Comparison of ENCODE assay signal across 8 cellular contexts in the genomic region with DNA sequence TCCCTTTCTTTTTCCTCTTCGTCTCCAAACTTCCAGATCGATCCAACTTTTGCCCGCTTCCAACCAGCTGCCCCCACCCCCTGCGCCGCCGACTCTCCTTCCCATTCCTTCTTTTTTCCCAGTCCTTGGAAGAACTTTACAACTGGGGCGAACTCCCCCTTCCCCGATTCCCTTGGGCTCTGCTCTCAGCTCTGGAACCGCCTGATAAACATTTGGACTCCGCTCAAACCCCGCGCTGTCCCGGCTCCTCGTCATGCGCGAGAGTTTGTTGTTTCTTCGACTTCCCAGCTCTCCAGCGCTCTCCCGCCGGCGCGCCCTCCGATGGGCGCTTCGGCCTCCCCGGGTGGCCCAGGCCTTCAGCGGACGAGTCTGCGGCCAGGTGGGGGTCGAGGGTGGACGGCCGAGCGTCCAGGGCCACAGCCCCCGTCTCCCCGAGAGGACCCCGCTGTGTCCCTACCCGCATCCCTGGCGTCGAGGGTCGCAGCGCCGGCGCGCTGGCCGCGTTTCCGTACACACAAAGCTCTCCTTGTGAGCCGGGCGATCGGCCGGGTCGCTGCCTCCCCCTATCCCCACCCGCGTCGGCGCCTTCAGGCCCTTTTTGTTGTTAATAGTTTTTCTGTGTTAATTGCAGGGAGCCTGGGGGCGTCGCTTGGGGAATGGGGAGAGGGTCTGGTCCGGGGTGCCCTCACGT. TPM values are rescaled to one million over a fixed set of nuclear protein-coding genes. Genes with fewer than 3 reads are reported as not detected.
DNase-seq lines count a peak whose midpoint lies in the region; ATAC-seq, FAIRE-seq and TF ChIP-seq lines count a peak whose summit lies in the region.

No MANE protein-coding gene starts in this region.

- no peaks in the 10 kb centered on the region for H3K27me3 ChIP-seq in BJ (ENCODE audit: control insufficient read depth, insufficient read depth, low read length)
- H3K27me3 ChIP-seq in K562 (ENCODE audit: control insufficient read depth in 2 of 2, insufficient read depth in 2 of 2, low read length in 2 of 2), result no peaks in the 10 kb centered on the region

- H3K4me3 ChIP-seq in BJ (ENCODE audit: low read depth, low read length) (peak overlapping the region; percentile 83), K562 (no peak overlapping the region)

- 88% methylated on average over 24 of the region's 60 CpGs for WGBS in K562 (ENCODE audit: insufficient coverage, low coverage, missing lambda C conversion rate)

- no peak overlapping the region for H3K27ac ChIP-seq in K562 (ENCODE audit: extremely low read depth, low read depth, low read length)

- no peaks in the 10 kb centered on the region for H3K9me3 Mint-ChIP-seq in stimulated activated effector memory CD8-positive, alpha-beta T cell treated with anti-CD3 and anti-CD28 coated beads, Interleukin-12 subunit alpha, Interleukin-12 subunit beta, amount 100 ng/mL, for 72 hours

- no peak for TF ChIP-seq RAD21 in K562 (CRISPR knock-in tag; conservative IDR thresholded peaks at IDR 0.05 in 1 of 2, IDR thresholded peaks at IDR 0.05 in 1 of 2)

- POLR2A ChIA-PET in BJ (lab: Charles Lee), result interaction anchor here (0.9 to 1.6 kb wide), 4 partner anchors 11 to 16 kb away, joined by 3 to 8 read pairs (median 6); no protein-coding TSS in a partner anchor
- POLR2A ChIA-PET in K562 (lab: Yijun Ruan, JAX), result interaction anchor here (1.1 to 1.3 kb wide), 2 partner anchors 13 to 14 kb away, joined by 4 to 9 read pairs; no protein-coding TSS in a partner anchor

- no peaks in the 10 kb centered on the region for H3K9me1 ChIP-seq in K562 (ENCODE audit: control insufficient read depth, insufficient read depth, low read length)

- in situ Hi-C loops in K562 (cut with MboI), result no loop called here

- BruUV-seq in K562 (replicated peaks; lab: Mats Ljungman, UMichigan), result no TSS peak

- ATAC-seq in K562, result no peak
- ATAC-seq in stimulated activated effector memory CD8-positive, alpha-beta T cell treated with anti-CD3 and anti-CD28 coated beads, Interleukin-12 subunit alpha, Interleukin-12 subunit beta, amount 100 ng/mL, for 72 hours, result no peak
- ATAC-seq in GM21423 (IDR thresholded peaks at IDR 0.05; ENCODE audit: unreplicated experiment), result no peak
- ATAC-seq in HG02870 (IDR thresholded peaks at IDR 0.05; ENCODE audit: unreplicated experiment), result no peak

- no peak for TF ChIP-seq EP300 in K562 (IDR thresholded peaks at IDR 0.05; ENCODE audit: low read length)

- H3K79me2 ChIP-seq in K562 (ENCODE audit: control insufficient read depth, insufficient read depth, low read length), result no peaks in the 10 kb centered on the region

- no peak overlapping the region for H2AFZ ChIP-seq in K562 (ENCODE audit: low read depth, low read length)

- H3K4me1 Mint-ChIP-seq in stimulated activated effector memory CD8-positive, alpha-beta T cell treated with anti-CD3 and anti-CD28 coated beads, Interleukin-12 subunit alpha, Interleukin-12 subunit beta, amount 100 ng/mL, for 72 hours, result peaks cover 11% of the 10 kb centered on the region

- H3K4me2 ChIP-seq in K562 (ENCODE audit: insufficient read depth, low read length), result no peak overlapping the region

- TF ChIP-seq POLR2A in K562 (conservative IDR thresholded peaks at IDR 0.05), result no peak

- intact Hi-C loops in K562 (cut with micrococcal nuclease), result no loop called here

- H4K20me1 ChIP-seq in K562 (replicated peaks; ENCODE audit: control insufficient read depth, insufficient read depth, low read length), result no peaks in the 10 kb centered on the region

- H3K4me3 Mint-ChIP-seq in stimulated activated effector memory CD8-positive, alpha-beta T cell treated with anti-CD3 and anti-CD28 coated beads, Interleukin-12 subunit alpha, Interleukin-12 subunit beta, amount 100 ng/mL, for 72 hours, result peak overlapping the region; percentile 44

- H3K9ac ChIP-seq in K562 (ENCODE audit: insufficient read depth in 1 of 2, low read depth in 2 of 2, low read length in 2 of 2), result no peak overlapping the region

- DNase-seq in BJ (ENCODE audit: low read depth) (no peak), HuH-7.5 (ENCODE audit: low spot score) (peak; percentile 69), K562 (ENCODE audit: extremely low read depth in 1 of 4, low spot score in 3 of 4) (peak in 1 of 4 experiments; percentile 17), iris pigment epithelial cell (ENCODE audit: low read depth) (peak; percentile 74), NCI-H526 treated with DMSO at 0.1 percent for 48 hours (lab: John Stamatoyannopoulos, UW) (no peak)
- no peak for DNase-seq in stimulated activated effector memory CD8-positive, alpha-beta T cell treated with anti-CD3 and anti-CD28 coated beads, Interleukin-12 subunit alpha, Interleukin-12 subunit beta, amount 100 ng/mL, for 72 hours (ENCODE audit: low spot score in 2 of 2)

- H3K36me3 Mint-ChIP-seq in stimulated activated effector memory CD8-positive, alpha-beta T cell treated with anti-CD3 and anti-CD28 coated beads, Interleukin-12 subunit alpha, Interleukin-12 subunit beta, amount 100 ng/mL, for 72 hours, result peaks cover 36% of the 10 kb centered on the region

- H3K4me1 ChIP-seq in K562 (replicated peaks in 1 of 2; ENCODE audit: control insufficient read depth in 2 of 2, insufficient read depth in 2 of 2, low read length in 2 of 2), result peaks cover 0 to 12% of the 10 kb centered on the region in 2 experiments; a peak in 1 of 5 replicates

- CTCF ChIA-PET in BJ (lab: Yijun Ruan, JAX) (interaction anchor here (0.6 to 9.9 kb wide), 9 partner anchors 14 to 315 kb away, joined by 3 to 246 read pairs (median 5); a partner anchor contains a TSS), K562 (lab: Yijun Ruan, JAX; ENCODE audit: low intra/inter-chr PET ratio) (no interaction called here)

- no peak for FAIRE-seq in K562 (lab: Jason Lieb, UNC)

- no peaks in the 10 kb centered on the region for H3K9me3 ChIP-seq in K562 (replicated peaks; ENCODE audit: control insufficient read depth, insufficient read depth, low read depth, low read length)

- H3K36me3 ChIP-seq in BJ (ENCODE audit: control insufficient read depth, insufficient read depth, low read length), result peaks cover 17% of the 10 kb centered on the region
- peaks cover 32% of the 10 kb centered on the region; the same call in 2 of the 3 replicates for H3K36me3 ChIP-seq in K562 (ENCODE audit: control insufficient read depth, insufficient read depth, low read length)

- H3K27ac Mint-ChIP-seq in stimulated activated effector memory CD8-positive, alpha-beta T cell treated with anti-CD3 and anti-CD28 coated beads, Interleukin-12 subunit alpha, Interleukin-12 subunit beta, amount 100 ng/mL, for 72 hours, result no peak overlapping the region

- TF ChIP-seq CTCF in BJ (IDR thresholded peaks at IDR 0.05; ENCODE audit: insufficient read depth, low read depth, low read length) (no peak), K562 (IDR thresholded peaks at IDR 0.05 in 2 of 3, conservative IDR thresholded peaks at IDR 0.05 in 1 of 3; ENCODE audit: insufficient read depth in 2 of 3, low read depth in 1 of 3, low read length in 3 of 3) (no peak)

RNA-seq across cellular contexts. Expression of a gene that starts 0.8 kb away (rescaled TPM):
- polyA plus RNA-seq in BJ (2011; rRNA removed) (327 and 592 TPM in 2 replicates), K562 (2011; rRNA removed) (2.1 and 2.9 TPM in 2 replicates), K562 (2014; fragmentation: Illumina TruSeq; extraction: Trizol) (1.2 and 1.3 TPM in 2 replicates), K562 (2014; fragmentation: Nextera tagmentation; extraction: Ambion mirVana) (not detected), K562 (2014; rRNA removed) (2.8 and 5.8 TPM in 2 replicates)
- 176 and 229 TPM in 2 replicates for polyA minus RNA-seq in BJ (2011; rRNA and poly(A)+ RNA removed)
- total RNA-seq in K562 (2011; cell fraction: chromatin; rRNA removed; ENCODE audit: low replicate concordance), result 9.3 and 17.2 TPM in 2 replicates
- 8.4 and 8.8 TPM in 2 replicates for total RNA-seq in K562 (2011; cell fraction: nucleolus; rRNA removed)
- 7.2 and 9.0 TPM in 2 replicates for total RNA-seq in K562 (2011; cell fraction: nucleoplasm; rRNA removed)
- total RNA-seq in K562 (2014; rRNA removed) (0.36 and 0.65 TPM in 2 replicates), K562 (2014; rRNA removed; fragmentation: Illumina TruSeq; extraction: Trizol) (0.51 and 0.80 TPM in 2 replicates), K562 (2015; rRNA removed; fragmentation: Illumina TruSeq; extraction: Trizol) (0.94 and 0.98 TPM in 2 replicates), K562 (2021) (2.3 and 4.5 TPM in 2 replicates)
- 3.2 and 3.4 TPM in 2 replicates for polyA plus RNA-seq in K562 (2011; cell fraction: cytosol; rRNA removed)
- 15.7 and 30.4 TPM in 2 replicates for polyA plus RNA-seq in K562 (2011; cell fraction: nucleus; rRNA removed)
- polyA plus RNA-seq in K562 (2012), result 1.5 and 4.9 TPM in 2 replicates
- 0.35 and 0.39 TPM in 2 replicates for polyA minus RNA-seq in K562 (2011; rRNA and poly(A)+ RNA removed)
- polyA minus RNA-seq in K562 (2011; cell fraction: cytosol; rRNA and poly(A)+ RNA removed), result 1.0 TPM in 1 of 2 replicates, not detected in the other
- 2.0 and 2.6 TPM in 2 replicates for polyA minus RNA-seq in K562 (2011; cell fraction: nucleus; rRNA and poly(A)+ RNA removed)

RNA-seq across cellular contexts. Expression of a gene that starts 7.5 kb away (rescaled TPM):
- polyA plus RNA-seq in BJ (2011; rRNA removed) (66.7 and 78.6 TPM in 2 replicates), K562 (2011; rRNA removed) (107 and 113 TPM in 2 replicates), K562 (2014; fragmentation: Illumina TruSeq; extraction: Trizol) (71.1 and 71.5 TPM in 2 replicates), K562 (2014; fragmentation: Nextera tagmentation; extraction: Ambion mirVana) (10 to 100 TPM; 56.5 to 79.8 TPM), K562 (2014; rRNA removed) (173 and 220 TPM in 2 replicates)
- 14.4 and 15.7 TPM in 2 replicates for polyA minus RNA-seq in BJ (2011; rRNA and poly(A)+ RNA removed)
- total RNA-seq in K562 (2011; cell fraction: chromatin; rRNA removed; ENCODE audit: low replicate concordance), result 70.4 and 75.8 TPM in 2 replicates
- total RNA-seq in K562 (2011; cell fraction: nucleolus; rRNA removed), result 57.0 and 70.0 TPM in 2 replicates
- 73.5 and 91.2 TPM in 2 replicates for total RNA-seq in K562 (2011; cell fraction: nucleoplasm; rRNA removed)
- total RNA-seq in K562 (2014; rRNA removed) (161 and 168 TPM in 2 replicates), K562 (2014; rRNA removed; fragmentation: Illumina TruSeq; extraction: Trizol) (162 and 169 TPM in 2 replicates), K562 (2015; rRNA removed; fragmentation: Illumina TruSeq; extraction: Trizol) (169 and 170 TPM in 2 replicates), K562 (2021) (213 and 214 TPM in 2 replicates)
- polyA plus RNA-seq in K562 (2011; cell fraction: cytosol; rRNA removed), result 60.6 and 83.2 TPM in 2 replicates
- 55.8 and 68.8 TPM in 2 replicates for polyA plus RNA-seq in K562 (2011; cell fraction: nucleus; rRNA removed)
- 149 and 246 TPM in 2 replicates for polyA plus RNA-seq in K562 (2012)
- polyA minus RNA-seq in K562 (2011; rRNA and poly(A)+ RNA removed), result 24.4 and 36.8 TPM in 2 replicates
- 42.3 and 44.0 TPM in 2 replicates for polyA minus RNA-seq in K562 (2011; cell fraction: cytosol; rRNA and poly(A)+ RNA removed)
- polyA minus RNA-seq in K562 (2011; cell fraction: nucleus; rRNA and poly(A)+ RNA removed), result 20.5 and 28.9 TPM in 2 replicates

RNA-seq across cellular contexts. Expression of a gene that starts 22.0 kb away (rescaled TPM):
- polyA plus RNA-seq in BJ (2011; rRNA removed) (7.5 and 9.4 TPM in 2 replicates), K562 (2011; rRNA removed) (0.38 and 0.45 TPM in 2 replicates), K562 (2014; fragmentation: Illumina TruSeq; extraction: Trizol) (0.22 and 0.46 TPM in 2 replicates), K562 (2014; fragmentation: Nextera tagmentation; extraction: Ambion mirVana) (under 1 TPM; 0.24 to 0.32 TPM), K562 (2014; rRNA removed) (0.68 and 1.0 TPM in 2 replicates)
- 5.3 and 8.2 TPM in 2 replicates for polyA minus RNA-seq in BJ (2011; rRNA and poly(A)+ RNA removed)
- 0.69 and 0.76 TPM in 2 replicates for total RNA-seq in K562 (2011; cell fraction: chromatin; rRNA removed; ENCODE audit: low replicate concordance)
- total RNA-seq in K562 (2011; cell fraction: nucleolus; rRNA removed), result 0.33 and 0.53 TPM in 2 replicates
- total RNA-seq in K562 (2011; cell fraction: nucleoplasm; rRNA removed), result 0.31 and 0.66 TPM in 2 replicates
- total RNA-seq in K562 (2014; rRNA removed) (0.41 TPM in 1 of 2 replicates, not detected in the other), K562 (2014; rRNA removed; fragmentation: Illumina TruSeq; extraction: Trizol) (0.07 TPM in 1 of 2 replicates, not detected in the other), K562 (2015; rRNA removed; fragmentation: Illumina TruSeq; extraction: Trizol) (0.11 and 0.14 TPM in 2 replicates), K562 (2021) (0.36 and 0.60 TPM in 2 replicates)
- polyA plus RNA-seq in K562 (2011; cell fraction: cytosol; rRNA removed), result 0.27 TPM in 2 replicates
- polyA plus RNA-seq in K562 (2011; cell fraction: nucleus; rRNA removed), result 0.29 and 0.48 TPM in 2 replicates
- 0.20 and 0.80 TPM in 2 replicates for polyA plus RNA-seq in K562 (2012)
- polyA minus RNA-seq in K562 (2011; rRNA and poly(A)+ RNA removed), result 0.27 and 0.39 TPM in 2 replicates
- polyA minus RNA-seq in K562 (2011; cell fraction: cytosol; rRNA and poly(A)+ RNA removed), result not detected in 2 replicates
- not detected in 2 replicates for polyA minus RNA-seq in K562 (2011; cell fraction: nucleus; rRNA and poly(A)+ RNA removed)

RNA-seq across cellular contexts. Expression of a gene that starts 34.3 kb away (rescaled TPM):
- polyA plus RNA-seq in BJ (2011; rRNA removed) (124 and 308 TPM in 2 replicates), K562 (2011; rRNA removed) (16.0 and 25.1 TPM in 2 replicates), K562 (2014; fragmentation: Illumina TruSeq; extraction: Trizol) (27.2 and 34.5 TPM in 2 replicates), K562 (2014; fragmentation: Nextera tagmentation; extraction: Ambion mirVana) (1 to 10 TPM; 1.3 to 2.3 TPM), K562 (2014; rRNA removed) (12.7 and 15.9 TPM in 2 replicates)
- 190 and 213 TPM in 2 replicates for polyA minus RNA-seq in BJ (2011; rRNA and poly(A)+ RNA removed)
- 26.2 and 103 TPM in 2 replicates for total RNA-seq in K562 (2011; cell fraction: chromatin; rRNA removed; ENCODE audit: low replicate concordance)
- 119 and 150 TPM in 2 replicates for total RNA-seq in K562 (2011; cell fraction: nucleolus; rRNA removed)
- 79.0 and 80.1 TPM in 2 replicates for total RNA-seq in K562 (2011; cell fraction: nucleoplasm; rRNA removed)
- total RNA-seq in K562 (2014; rRNA removed) (10.9 and 14.9 TPM in 2 replicates), K562 (2014; rRNA removed; fragmentation: Illumina TruSeq; extraction: Trizol) (4.9 and 5.5 TPM in 2 replicates), K562 (2015; rRNA removed; fragmentation: Illumina TruSeq; extraction: Trizol) (6.9 and 8.1 TPM in 2 replicates), K562 (2021) (40.7 and 45.5 TPM in 2 replicates)
- 18.9 and 40.0 TPM in 2 replicates for polyA plus RNA-seq in K562 (2011; cell fraction: cytosol; rRNA removed)
- polyA plus RNA-seq in K562 (2011; cell fraction: nucleus; rRNA removed), result 17.1 and 30.2 TPM in 2 replicates
- 36.0 and 70.6 TPM in 2 replicates for polyA plus RNA-seq in K562 (2012)
- polyA minus RNA-seq in K562 (2011; rRNA and poly(A)+ RNA removed), result 15.2 and 24.3 TPM in 2 replicates
- polyA minus RNA-seq in K562 (2011; cell fraction: cytosol; rRNA and poly(A)+ RNA removed), result 36.7 and 48.5 TPM in 2 replicates
- 16.7 and 17.0 TPM in 2 replicates for polyA minus RNA-seq in K562 (2011; cell fraction: nucleus; rRNA and poly(A)+ RNA removed)

RNA-seq across cellular contexts. Expression of a gene that starts 45.8 kb away (rescaled TPM):
- 0.05 and 0.10 TPM in 2 replicates for polyA plus RNA-seq in BJ (2011; rRNA removed)
- 0.10 and 0.43 TPM in 2 replicates for polyA minus RNA-seq in BJ (2011; rRNA and poly(A)+ RNA removed)
- 1.2 and 3.0 TPM in 2 replicates for total RNA-seq in K562 (2011; cell fraction: chromatin; rRNA removed; ENCODE audit: low replicate concordance)
- 3.0 and 3.8 TPM in 2 replicates for total RNA-seq in K562 (2011; cell fraction: nucleolus; rRNA removed)
- 2.4 and 2.7 TPM in 2 replicates for total RNA-seq in K562 (2011; cell fraction: nucleoplasm; rRNA removed)
- 0.29 and 0.36 TPM in 2 replicates for total RNA-seq in K562 (2014; rRNA removed)
- 0.18 and 0.51 TPM in 2 replicates for total RNA-seq in K562 (2014; rRNA removed; fragmentation: Illumina TruSeq; extraction: Trizol)
- 0.25 and 0.34 TPM in 2 replicates for total RNA-seq in K562 (2015; rRNA removed; fragmentation: Illumina TruSeq; extraction: Trizol)
- 0.40 and 0.69 TPM in 2 replicates for total RNA-seq in K562 (2021)
- polyA plus RNA-seq in K562 (2011; rRNA removed), result 0.91 and 1.0 TPM in 2 replicates
- 0.40 and 0.47 TPM in 2 replicates for polyA plus RNA-seq in K562 (2011; cell fraction: cytosol; rRNA removed)
- polyA plus RNA-seq in K562 (2011; cell fraction: nucleus; rRNA removed), result 1.2 and 2.3 TPM in 2 replicates
- polyA plus RNA-seq in K562 (2012), result 0.82 and 1.1 TPM in 2 replicates
- polyA plus RNA-seq in K562 (2014; fragmentation: Illumina TruSeq; extraction: Trizol), result 0.21 and 0.25 TPM in 2 replicates
- under 1 TPM; 0.38 to 0.50 TPM for polyA plus RNA-seq in K562 (2014; fragmentation: Nextera tagmentation; extraction: Ambion mirVana)
- polyA plus RNA-seq in K562 (2014; rRNA removed), result 0.20 and 0.97 TPM in 2 replicates
- polyA minus RNA-seq in K562 (2011; rRNA and poly(A)+ RNA removed), result 0.32 and 0.48 TPM in 2 replicates
- polyA minus RNA-seq in K562 (2011; cell fraction: cytosol; rRNA and poly(A)+ RNA removed), result not detected in 2 replicates
- 0.81 and 1.9 TPM in 2 replicates for polyA minus RNA-seq in K562 (2011; cell fraction: nucleus; rRNA and poly(A)+ RNA removed)

Comparison
In these comparisons a context has a peak if more than half of its experiments do, and no peak if none do; other contexts are left out.
1. DNase-seq: peak in HuH-7.5 (single experiment) and iris pigment epithelial cell (single experiment); none in BJ (single experiment), stimulated activated effector memory CD8-positive, alpha-beta T cell treated with anti-CD3 and anti-CD28 coated beads, Interleukin-12 subunit alpha, Interleukin-12 subunit beta, amount 100 ng/mL, for 72 hours (0 of 2) and NCI-H526 treated with DMSO at 0.1 percent for 48 hours (single experiment).
2. RNA of a gene that starts 0.8 kb away (polyA plus RNA-seq): 327 to 592 TPM in BJ; 1.2 to 30.4 TPM in K562; every median in the first group is over 10 times any median in the second.